1 cellular context compared by ENCODE assay signal in the genomic region with DNA sequence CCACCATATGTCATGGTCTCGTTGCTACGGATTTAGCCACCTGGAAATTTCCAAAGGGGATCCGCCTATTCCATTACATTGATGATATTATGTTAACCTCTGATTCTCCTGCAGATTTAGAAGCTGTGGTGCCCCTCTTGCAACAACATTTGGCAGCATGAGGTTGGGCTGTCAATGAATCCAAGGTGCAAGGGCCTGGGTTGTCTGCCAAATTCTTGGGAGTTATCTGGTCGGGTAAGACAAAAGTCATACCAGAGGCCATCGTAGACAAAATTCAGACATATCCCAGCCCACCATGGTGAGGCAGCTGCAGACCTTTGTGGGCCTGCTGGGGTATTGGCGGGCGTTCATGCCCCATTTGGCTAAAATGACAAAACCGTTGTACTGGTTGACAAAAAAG.
TF ChIP-seq lines count a peak whose summit lies in the region.

No MANE protein-coding gene starts in this region.

TF ChIP-seq in HepG2, 621 proteins besides CTCF, POLR2A, EP300 and RAD21:
- TF ChIP-seq SRF (IDR thresholded peaks at IDR 0.05; ENCODE audit: low read depth, low read length) (no peak), STAG1 (CRISPR knock-in tag; IDR thresholded peaks at IDR 0.05) (no peak), KLF11 (CRISPR knock-in tag; IDR thresholded peaks at IDR 0.05) (no peak), ZNF556 (CRISPR knock-in tag; IDR thresholded peaks at IDR 0.05; ENCODE audit: borderline replicate concordance) (no peak), SIN3B (IDR thresholded peaks at IDR 0.05; ENCODE audit: low read length) (no peak), KAT8 (CRISPR knock-in tag; IDR thresholded peaks at IDR 0.05) (no peak), GTF3A (CRISPR knock-in tag; conservative IDR thresholded peaks at IDR 0.05) (no peak), SALL2 (CRISPR knock-in tag; IDR thresholded peaks at IDR 0.05) (no peak), ZNF549 (CRISPR knock-in tag; IDR thresholded peaks at IDR 0.05) (no peak)
- TF ChIP-seq, protein P1, sequence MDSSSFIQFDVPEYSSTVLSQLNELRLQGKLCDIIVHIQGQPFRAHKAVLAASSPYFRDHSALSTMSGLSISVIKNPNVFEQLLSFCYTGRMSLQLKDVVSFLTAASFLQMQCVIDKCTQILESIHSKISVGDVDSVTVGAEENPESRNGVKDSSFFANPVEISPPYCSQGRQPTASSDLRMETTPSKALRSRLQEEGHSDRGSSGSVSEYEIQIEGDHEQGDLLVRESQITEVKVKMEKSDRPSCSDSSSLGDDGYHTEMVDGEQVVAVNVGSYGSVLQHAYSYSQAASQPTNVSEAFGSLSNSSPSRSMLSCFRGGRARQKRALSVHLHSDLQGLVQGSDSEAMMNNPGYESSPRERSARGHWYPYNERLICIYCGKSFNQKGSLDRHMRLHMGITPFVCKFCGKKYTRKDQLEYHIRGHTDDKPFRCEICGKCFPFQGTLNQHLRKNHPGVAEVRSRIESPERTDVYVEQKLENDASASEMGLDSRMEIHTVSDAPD (CRISPR knock-in tag; IDR thresholded peaks at IDR 0.05): no peak
- TF ChIP-seq, protein P2, sequence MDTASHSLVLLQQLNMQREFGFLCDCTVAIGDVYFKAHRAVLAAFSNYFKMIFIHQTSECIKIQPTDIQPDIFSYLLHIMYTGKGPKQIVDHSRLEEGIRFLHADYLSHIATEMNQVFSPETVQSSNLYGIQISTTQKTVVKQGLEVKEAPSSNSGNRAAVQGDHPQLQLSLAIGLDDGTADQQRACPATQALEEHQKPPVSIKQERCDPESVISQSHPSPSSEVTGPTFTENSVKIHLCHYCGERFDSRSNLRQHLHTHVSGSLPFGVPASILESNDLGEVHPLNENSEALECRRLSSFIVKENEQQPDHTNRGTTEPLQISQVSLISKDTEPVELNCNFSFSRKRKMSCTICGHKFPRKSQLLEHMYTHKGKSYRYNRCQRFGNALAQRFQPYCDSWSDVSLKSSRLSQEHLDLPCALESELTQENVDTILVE (CRISPR knock-in tag; IDR thresholded peaks at IDR 0.05): no peak
- TF ChIP-seq, protein P3, sequence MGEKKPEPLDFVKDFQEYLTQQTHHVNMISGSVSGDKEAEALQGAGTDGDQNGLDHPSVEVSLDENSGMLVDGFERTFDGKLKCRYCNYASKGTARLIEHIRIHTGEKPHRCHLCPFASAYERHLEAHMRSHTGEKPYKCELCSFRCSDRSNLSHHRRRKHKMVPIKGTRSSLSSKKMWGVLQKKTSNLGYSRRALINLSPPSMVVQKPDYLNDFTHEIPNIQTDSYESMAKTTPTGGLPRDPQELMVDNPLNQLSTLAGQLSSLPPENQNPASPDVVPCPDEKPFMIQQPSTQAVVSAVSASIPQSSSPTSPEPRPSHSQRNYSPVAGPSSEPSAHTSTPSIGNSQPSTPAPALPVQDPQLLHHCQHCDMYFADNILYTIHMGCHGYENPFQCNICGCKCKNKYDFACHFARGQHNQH (CRISPR knock-in tag; IDR thresholded peaks at IDR 0.05): no peak
- TF ChIP-seq, protein P4, sequence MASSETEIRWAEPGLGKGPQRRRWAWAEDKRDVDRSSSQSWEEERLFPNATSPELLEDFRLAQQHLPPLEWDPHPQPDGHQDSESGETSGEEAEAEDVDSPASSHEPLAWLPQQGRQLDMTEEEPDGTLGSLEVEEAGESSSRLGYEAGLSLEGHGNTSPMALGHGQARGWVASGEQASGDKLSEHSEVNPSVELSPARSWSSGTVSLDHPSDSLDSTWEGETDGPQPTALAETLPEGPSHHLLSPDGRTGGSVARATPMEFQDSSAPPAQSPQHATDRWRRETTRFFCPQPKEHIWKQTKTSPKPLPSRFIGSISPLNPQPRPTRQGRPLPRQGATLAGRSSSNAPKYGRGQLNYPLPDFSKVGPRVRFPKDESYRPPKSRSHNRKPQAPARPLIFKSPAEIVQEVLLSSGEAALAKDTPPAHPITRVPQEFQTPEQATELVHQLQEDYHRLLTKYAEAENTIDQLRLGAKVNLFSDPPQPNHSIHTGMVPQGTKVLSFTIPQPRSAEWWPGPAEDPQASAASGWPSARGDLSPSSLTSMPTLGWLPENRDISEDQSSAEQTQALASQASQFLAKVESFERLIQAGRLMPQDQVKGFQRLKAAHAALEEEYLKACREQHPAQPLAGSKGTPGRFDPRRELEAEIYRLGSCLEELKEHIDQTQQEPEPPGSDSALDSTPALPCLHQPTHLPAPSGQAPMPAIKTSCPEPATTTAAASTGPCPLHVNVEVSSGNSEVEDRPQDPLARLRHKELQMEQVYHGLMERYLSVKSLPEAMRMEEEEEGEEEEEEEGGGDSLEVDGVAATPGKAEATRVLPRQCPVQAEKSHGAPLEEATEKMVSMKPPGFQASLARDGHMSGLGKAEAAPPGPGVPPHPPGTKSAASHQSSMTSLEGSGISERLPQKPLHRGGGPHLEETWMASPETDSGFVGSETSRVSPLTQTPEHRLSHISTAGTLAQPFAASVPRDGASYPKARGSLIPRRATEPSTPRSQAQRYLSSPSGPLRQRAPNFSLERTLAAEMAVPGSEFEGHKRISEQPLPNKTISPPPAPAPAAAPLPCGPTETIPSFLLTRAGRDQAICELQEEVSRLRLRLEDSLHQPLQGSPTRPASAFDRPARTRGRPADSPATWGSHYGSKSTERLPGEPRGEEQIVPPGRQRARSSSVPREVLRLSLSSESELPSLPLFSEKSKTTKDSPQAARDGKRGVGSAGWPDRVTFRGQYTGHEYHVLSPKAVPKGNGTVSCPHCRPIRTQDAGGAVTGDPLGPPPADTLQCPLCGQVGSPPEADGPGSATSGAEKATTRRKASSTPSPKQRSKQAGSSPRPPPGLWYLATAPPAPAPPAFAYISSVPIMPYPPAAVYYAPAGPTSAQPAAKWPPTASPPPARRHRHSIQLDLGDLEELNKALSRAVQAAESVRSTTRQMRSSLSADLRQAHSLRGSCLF (CRISPR knock-in tag; IDR thresholded peaks at IDR 0.05; ENCODE audit: borderline replicate concordance): no peak
- TF ChIP-seq, protein P5, sequence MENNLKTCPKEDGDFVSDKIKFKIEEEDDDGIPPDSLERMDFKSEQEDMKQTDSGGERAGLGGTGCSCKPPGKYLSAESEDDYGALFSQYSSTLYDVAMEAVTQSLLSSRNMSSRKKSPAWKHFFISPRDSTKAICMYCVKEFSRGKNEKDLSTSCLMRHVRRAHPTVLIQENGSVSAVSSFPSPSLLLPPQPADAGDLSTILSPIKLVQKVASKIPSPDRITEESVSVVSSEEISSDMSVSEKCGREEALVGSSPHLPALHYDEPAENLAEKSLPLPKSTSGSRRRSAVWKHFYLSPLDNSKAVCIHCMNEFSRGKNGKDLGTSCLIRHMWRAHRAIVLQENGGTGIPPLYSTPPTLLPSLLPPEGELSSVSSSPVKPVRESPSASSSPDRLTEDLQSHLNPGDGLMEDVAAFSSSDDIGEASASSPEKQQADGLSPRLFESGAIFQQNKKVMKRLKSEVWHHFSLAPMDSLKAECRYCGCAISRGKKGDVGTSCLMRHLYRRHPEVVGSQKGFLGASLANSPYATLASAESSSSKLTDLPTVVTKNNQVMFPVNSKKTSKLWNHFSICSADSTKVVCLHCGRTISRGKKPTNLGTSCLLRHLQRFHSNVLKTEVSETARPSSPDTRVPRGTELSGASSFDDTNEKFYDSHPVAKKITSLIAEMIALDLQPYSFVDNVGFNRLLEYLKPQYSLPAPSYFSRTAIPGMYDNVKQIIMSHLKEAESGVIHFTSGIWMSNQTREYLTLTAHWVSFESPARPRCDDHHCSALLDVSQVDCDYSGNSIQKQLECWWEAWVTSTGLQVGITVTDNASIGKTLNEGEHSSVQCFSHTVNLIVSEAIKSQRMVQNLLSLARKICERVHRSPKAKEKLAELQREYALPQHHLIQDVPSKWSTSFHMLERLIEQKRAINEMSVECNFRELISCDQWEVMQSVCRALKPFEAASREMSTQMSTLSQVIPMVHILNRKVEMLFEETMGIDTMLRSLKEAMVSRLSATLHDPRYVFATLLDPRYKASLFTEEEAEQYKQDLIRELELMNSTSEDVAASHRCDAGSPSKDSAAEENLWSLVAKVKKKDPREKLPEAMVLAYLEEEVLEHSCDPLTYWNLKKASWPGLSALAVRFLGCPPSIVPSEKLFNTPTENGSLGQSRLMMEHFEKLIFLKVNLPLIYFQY (CRISPR knock-in tag; IDR thresholded peaks at IDR 0.05; ENCODE audit: borderline replicate concordance): no peak
- TF ChIP-seq, protein P6, sequence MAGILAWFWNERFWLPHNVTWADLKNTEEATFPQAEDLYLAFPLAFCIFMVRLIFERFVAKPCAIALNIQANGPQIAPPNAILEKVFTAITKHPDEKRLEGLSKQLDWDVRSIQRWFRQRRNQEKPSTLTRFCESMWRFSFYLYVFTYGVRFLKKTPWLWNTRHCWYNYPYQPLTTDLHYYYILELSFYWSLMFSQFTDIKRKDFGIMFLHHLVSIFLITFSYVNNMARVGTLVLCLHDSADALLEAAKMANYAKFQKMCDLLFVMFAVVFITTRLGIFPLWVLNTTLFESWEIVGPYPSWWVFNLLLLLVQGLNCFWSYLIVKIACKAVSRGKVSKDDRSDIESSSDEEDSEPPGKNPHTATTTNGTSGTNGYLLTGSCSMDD (CRISPR knock-in tag; IDR thresholded peaks at IDR 0.05): no peak
- TF ChIP-seq, protein P7, sequence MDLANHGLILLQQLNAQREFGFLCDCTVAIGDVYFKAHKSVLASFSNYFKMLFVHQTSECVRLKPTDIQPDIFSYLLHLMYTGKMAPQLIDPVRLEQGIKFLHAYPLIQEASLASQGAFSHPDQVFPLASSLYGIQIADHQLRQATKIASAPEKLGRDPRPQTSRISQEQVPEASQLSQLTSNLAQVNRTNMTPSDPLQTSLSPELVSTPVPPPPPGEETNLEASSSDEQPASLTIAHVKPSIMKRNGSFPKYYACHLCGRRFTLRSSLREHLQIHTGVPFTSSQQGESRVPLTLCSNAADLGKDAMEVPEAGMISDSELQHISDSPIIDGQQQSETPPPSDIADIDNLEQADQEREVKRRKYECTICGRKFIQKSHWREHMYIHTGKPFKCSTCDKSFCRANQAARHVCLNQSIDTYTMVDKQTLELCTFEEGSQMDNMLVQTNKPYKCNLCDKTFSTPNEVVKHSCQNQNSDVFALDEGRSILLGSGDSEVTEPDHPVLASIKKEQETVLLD (CRISPR knock-in tag; IDR thresholded peaks at IDR 0.05; ENCODE audit: low read depth): no peak
- TF ChIP-seq, protein P8, sequence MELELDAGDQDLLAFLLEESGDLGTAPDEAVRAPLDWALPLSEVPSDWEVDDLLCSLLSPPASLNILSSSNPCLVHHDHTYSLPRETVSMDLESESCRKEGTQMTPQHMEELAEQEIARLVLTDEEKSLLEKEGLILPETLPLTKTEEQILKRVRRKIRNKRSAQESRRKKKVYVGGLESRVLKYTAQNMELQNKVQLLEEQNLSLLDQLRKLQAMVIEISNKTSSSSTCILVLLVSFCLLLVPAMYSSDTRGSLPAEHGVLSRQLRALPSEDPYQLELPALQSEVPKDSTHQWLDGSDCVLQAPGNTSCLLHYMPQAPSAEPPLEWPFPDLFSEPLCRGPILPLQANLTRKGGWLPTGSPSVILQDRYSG (CRISPR knock-in tag; IDR thresholded peaks at IDR 0.05): no peak
